In genomic region chr15:80780416-80781221, GRCh38 we compare ENCODE assay signal across 9 cellular contexts. TPM values are rescaled to one million over a fixed set of nuclear protein-coding genes. Genes with fewer than 3 reads are reported as not detected.
DNase-seq lines count a peak whose midpoint lies in the region; TF ChIP-seq lines count a peak whose summit lies in the region.
"Had no signal": no experiment of that assay in that cellular context is flagged by ENCODE, and none has a peak within 500 bp of the region (broad histone marks: within the 10 kb centered on the region; RNA-seq: fewer than 3 reads in every experiment).

No MANE protein-coding gene starts in this region.

- 4 to 5% methylated on average over 28 to 35 of the region's 40 CpGs for WGBS in mesodermal cell (ENCODE audit: insufficient coverage in 2 of 2), 2 experiments

- no peak overlapping the region for H3K4me3 Mint-ChIP-seq in activated T-helper 1 cell treated with anti-CD3 and anti-CD28 coated beads, Interleukin-12 subunit alpha, Interleukin-12 subunit beta, Interleukin-2, Interleukin-4 antibody, amounts not matched to agents 30 ng/mL and 10 ng/mL and 1 ng/mL, durations not matched to agents 14 hours and 24 hours and 36 hours

- intact Hi-C loops in colonic mucosa (cut with DNase I) = no loop called here
- intact Hi-C loops in activated T-helper 1 cell treated with anti-CD3 and anti-CD28 coated beads, Interleukin-12 subunit alpha, Interleukin-12 subunit beta, Interleukin-2, Interleukin-4 antibody, amounts not matched to agents 30 ng/mL and 10 ng/mL and 1 ng/mL, durations not matched to agents 14 hours and 24 hours and 36 hours (cut with micrococcal nuclease) = no loop called here

- no peaks in the 10 kb centered on the region for H3K9me3 Mint-ChIP-seq in activated T-helper 1 cell treated with anti-CD3 and anti-CD28 coated beads, Interleukin-12 subunit alpha, Interleukin-12 subunit beta, Interleukin-2, Interleukin-4 antibody, amounts not matched to agents 30 ng/mL and 10 ng/mL and 1 ng/mL, durations not matched to agents 14 hours and 24 hours and 36 hours

- H3K27me3 Mint-ChIP-seq in activated T-helper 1 cell treated with anti-CD3 and anti-CD28 coated beads, Interleukin-12 subunit alpha, Interleukin-12 subunit beta, Interleukin-2, Interleukin-4 antibody, amounts not matched to agents 30 ng/mL and 10 ng/mL and 1 ng/mL, durations not matched to agents 14 hours and 24 hours and 36 hours (ENCODE audit: insufficient read depth) = peaks cover 56% of the 10 kb centered on the region

- H3K27me3 ChIP-seq in NT2/D1 (ENCODE audit: insufficient read depth, insufficient read length) (peaks cover 47% of the 10 kb centered on the region), colonic mucosa (peaks cover 17% of the 10 kb centered on the region)

- peaks cover 17% of the 10 kb centered on the region for H3K4me1 Mint-ChIP-seq in activated T-helper 1 cell treated with anti-CD3 and anti-CD28 coated beads, Interleukin-12 subunit alpha, Interleukin-12 subunit beta, Interleukin-2, Interleukin-4 antibody, amounts not matched to agents 30 ng/mL and 10 ng/mL and 1 ng/mL, durations not matched to agents 14 hours and 24 hours and 36 hours (ENCODE audit: low read depth)

- H3K36me3 Mint-ChIP-seq in activated T-helper 1 cell treated with anti-CD3 and anti-CD28 coated beads, Interleukin-12 subunit alpha, Interleukin-12 subunit beta, Interleukin-2, Interleukin-4 antibody, amounts not matched to agents 30 ng/mL and 10 ng/mL and 1 ng/mL, durations not matched to agents 14 hours and 24 hours and 36 hours (ENCODE audit: low read depth) = no peaks in the 10 kb centered on the region

- H3K4me1 ChIP-seq in NT2/D1 (ENCODE audit: insufficient read depth, insufficient read length) (peaks cover 5% of the 10 kb centered on the region), colonic mucosa (peaks cover 11% of the 10 kb centered on the region), mesodermal cell (ENCODE audit: control insufficient read depth, insufficient read depth, low read length, poor library complexity, severe bottlenecking) (peaks cover 11% of the 10 kb centered on the region)

- peak overlapping the region; percentile 43 for H3K4me3 ChIP-seq in NT2/D1 (ENCODE audit: insufficient read length, low read depth)
- peak overlapping the region; percentile 53 for H3K4me3 ChIP-seq in colonic mucosa
- peak overlapping the region; percentile 31 for H3K4me3 ChIP-seq in mesodermal cell (ENCODE audit: extremely low read depth, insufficient read depth, low read length, poor library complexity, severe bottlenecking)

- H3K27ac Mint-ChIP-seq in activated T-helper 1 cell treated with anti-CD3 and anti-CD28 coated beads, Interleukin-12 subunit alpha, Interleukin-12 subunit beta, Interleukin-2, Interleukin-4 antibody, amounts not matched to agents 30 ng/mL and 10 ng/mL and 1 ng/mL, durations not matched to agents 14 hours and 24 hours and 36 hours = no peak overlapping the region

- no peak for TF ChIP-seq CTCF in colonic mucosa (IDR thresholded peaks at IDR 0.05)

- DNase-seq in ELR (ENCODE audit: low read depth) (peak; percentile 61), NT2/D1 (ENCODE audit: low read depth, low spot score) (peak; percentile 63), colonic mucosa (peak; percentile 72), GM19240 (ENCODE audit: insufficient read length, low spot score) (no peak), NCI-H345 treated with DMSO at 0.1 percent for 48 hours (lab: John Stamatoyannopoulos, UW; ENCODE audit: unreplicated experiment) (no peak), GM19238 (ENCODE audit: insufficient read length, low spot score) (no peak)
- no peak for DNase-seq in activated T-helper 1 cell treated with anti-CD3 and anti-CD28 coated beads, Interleukin-12 subunit alpha, Interleukin-12 subunit beta, Interleukin-2, Interleukin-4 antibody, amounts not matched to agents 30 ng/mL and 10 ng/mL and 1 ng/mL, durations not matched to agents 14 hours and 24 hours and 36 hours (ENCODE audit: low spot score)

- no peak overlapping the region for H3K27ac ChIP-seq in colonic mucosa
- H3K27ac ChIP-seq in mesodermal cell (ENCODE audit: low read depth, low read length, severe bottlenecking) = no peak overlapping the region
- H3K27ac ChIP-seq: KMS-11 had no signal

- H3K9me3 ChIP-seq in NT2/D1 (ENCODE audit: insufficient read depth, low read length) (no peaks in the 10 kb centered on the region), colonic mucosa (no peaks in the 10 kb centered on the region), mesodermal cell (ENCODE audit: control insufficient read depth, low read length) (no peaks in the 10 kb centered on the region)

- peak overlapping the region; percentile 54 for H3K9ac ChIP-seq in NT2/D1 (ENCODE audit: insufficient read length, low read depth)
- no peak overlapping the region for H3K9ac ChIP-seq in colonic mucosa (ENCODE audit: low read depth in 2 of 2, low read length in 2 of 2)
- H3K9ac ChIP-seq: KMS-11 had no signal

- H3K36me3 ChIP-seq in NT2/D1 (ENCODE audit: insufficient read depth, insufficient read length, low read length) = no peaks in the 10 kb centered on the region
- no peaks in the 10 kb centered on the region for H3K36me3 ChIP-seq in colonic mucosa
- H3K36me3 ChIP-seq in mesodermal cell (ENCODE audit: control insufficient read depth, insufficient read depth, low read length) = no peaks in the 10 kb centered on the region

RNA-seq across cellular contexts. Expression of gene CEMIP, which starts 1.4 kb away (rescaled TPM):
- total RNA-seq in colonic mucosa = 1 to 10 TPM; 2.1 to 2.9 TPM
- polyA plus RNA-seq in mesodermal cell (2013, experiment 1 of 2) = 1.1 TPM
- 1.4 TPM for polyA plus RNA-seq in mesodermal cell (2013, experiment 2 of 2)
- total RNA-seq in activated T-helper 1 cell treated with anti-CD3 and anti-CD28 coated beads, Interleukin-12 subunit alpha, Interleukin-12 subunit beta, Interleukin-2, Interleukin-4 antibody, amounts not matched to agents 30 ng/mL and 10 ng/mL and 1 ng/mL, durations not matched to agents 14 hours and 24 hours and 36 hours = 0.03 and 0.05 TPM in 2 replicates

Comparison
In these comparisons a context has a peak if more than half of its experiments do, and no peak if none do; other contexts are left out.
1. DNase-seq: peak in ELR (single experiment), NT2/D1 (single experiment) and colonic mucosa (single experiment); none in activated T-helper 1 cell treated with anti-CD3 and anti-CD28 coated beads, Interleukin-12 subunit alpha, Interleukin-12 subunit beta, Interleukin-2, Interleukin-4 antibody, amounts not matched to agents 30 ng/mL and 10 ng/mL and 1 ng/mL, durations not matched to agents 14 hours and 24 hours and 36 hours (single experiment), GM19240 (single experiment), NCI-H345 treated with DMSO at 0.1 percent for 48 hours (single experiment) and GM19238 (single experiment).
2. Peak in every context shown above with its lines, with median percentiles within 50 percentile points of each other: H3K4me3 ChIP-seq.